Comparison of ENCODE assay signal across 9 cellular contexts in the genomic region with DNA sequence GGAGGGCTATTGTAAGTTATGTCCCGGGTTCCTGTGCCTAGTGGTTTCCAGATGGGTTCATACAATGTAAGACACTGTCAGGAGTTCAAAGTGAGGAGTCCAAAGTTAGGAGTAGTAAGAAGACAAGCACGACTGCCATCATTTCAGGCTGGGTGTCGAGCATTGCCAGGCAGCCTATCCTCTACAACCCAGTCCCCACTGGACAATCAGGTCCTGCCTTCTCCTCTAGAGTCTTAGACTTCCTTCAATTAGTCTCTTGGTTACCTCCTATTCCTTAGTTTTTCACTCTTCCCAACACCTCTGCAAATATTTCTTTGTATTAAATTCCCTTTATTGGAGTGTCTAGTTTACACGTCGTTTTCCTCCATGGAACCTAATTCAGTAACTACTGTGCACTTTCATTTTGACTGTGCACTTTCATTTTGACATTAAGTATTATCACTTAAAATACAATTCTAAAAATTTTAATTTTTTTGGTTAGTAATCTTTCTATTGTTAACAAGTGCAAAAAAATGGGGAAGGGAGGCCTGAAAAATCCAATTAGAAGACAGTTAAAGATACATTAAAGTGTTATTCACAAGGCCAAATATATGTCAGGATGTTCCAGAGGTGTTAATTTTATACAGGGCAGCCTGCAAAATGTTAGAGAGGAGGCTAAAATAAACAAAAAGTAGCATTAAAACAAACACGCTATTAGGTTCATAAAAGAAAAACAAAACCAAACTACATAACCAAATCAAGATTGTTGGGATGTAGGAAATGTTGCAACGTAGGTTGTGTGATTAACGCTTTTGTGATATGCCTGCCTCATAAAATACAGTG.
DNase-seq lines count a peak whose midpoint lies in the region; ATAC-seq and TF ChIP-seq lines count a peak whose summit lies in the region.
"Had no signal": no experiment of that assay in that cellular context is flagged by ENCODE, and none has a peak within 500 bp of the region (broad histone marks: within the 10 kb centered on the region; RNA-seq: fewer than 3 reads in every experiment).

No MANE protein-coding gene starts in this region.

- CTCF ChIA-PET in A673 (lab: Charles Lee) (no interaction called here), Panc1 (lab: Charles Lee) (no interaction called here)

- POLR2A ChIA-PET in A673 (lab: Charles Lee; ENCODE audit: low non-redundant PET) (no interaction called here), Panc1 (lab: Charles Lee) (no interaction called here)

- peaks cover 9% of the 10 kb centered on the region for H3K9me3 ChIP-seq in A673 (ENCODE audit: low read depth, low read length, poor library complexity, severe bottlenecking)
- peaks cover 4% of the 10 kb centered on the region for H3K9me3 ChIP-seq in Panc1 (ENCODE audit: control insufficient read depth, insufficient read depth, low read depth, low read length)

- no peak for TF ChIP-seq CTCF in A673 (conservative IDR thresholded peaks at IDR 0.05; ENCODE audit: low read depth, low read length)
- no peak for TF ChIP-seq CTCF in Panc1 (IDR thresholded peaks at IDR 0.05)

- intact Hi-C loops in A673 (cut with micrococcal nuclease; ENCODE audit: unreplicated experiment) = no loop called here
- intact Hi-C loops in Panc1 (cut with micrococcal nuclease; ENCODE audit: unreplicated experiment) = no loop called here

- peak overlapping the region; percentile 54 for H3K27ac ChIP-seq in A673 (ENCODE audit: low read depth, low read length, poor library complexity, severe bottlenecking)
- H3K27ac ChIP-seq in Panc1 (ENCODE audit: low read length) = peak overlapping the region; percentile 15; the same call in 1 of the 2 replicates
- peak overlapping the region; percentile 24 for H3K27ac ChIP-seq in layer of hippocampus (ENCODE audit: low read depth, low read length)

- in situ Hi-C loops in Panc1 (cut with HindIII; ENCODE audit: low pct_unique_long_range_greater_than_20kb, low sequenced_read_pairs) = no loop called here

- BruUV-seq in A673 (replicated peaks; lab: Mats Ljungman, UMichigan) (no TSS peak), Panc1 (replicated peaks; lab: Mats Ljungman, UMichigan) (no TSS peak)

- H3K4me1 ChIP-seq in A673 (ENCODE audit: insufficient read depth, low read length, poor library complexity, severe bottlenecking) (peaks cover 26% of the 10 kb centered on the region), Panc1 (ENCODE audit: control insufficient read depth, insufficient read depth, low read length) (peaks cover 5% of the 10 kb centered on the region; the same call in 1 of the 2 replicates)

- ATAC-seq in GM19043 (IDR thresholded peaks at IDR 0.05; ENCODE audit: low read depth, unreplicated experiment) (peak; percentile 54), Panc1 (no peak)

- H3K4me3 ChIP-seq in A673 (ENCODE audit: low read depth, low read length, poor library complexity, severe bottlenecking) (no peak overlapping the region), Panc1 (ENCODE audit: low read depth in 2 of 2, low read length in 2 of 2) (no peak overlapping the region)

- H3K27me3 ChIP-seq in A673 (replicated peaks; ENCODE audit: insufficient read depth, low read depth, low read length, poor library complexity) = no peaks in the 10 kb centered on the region
- no peaks in the 10 kb centered on the region for H3K27me3 ChIP-seq in Panc1 (ENCODE audit: control insufficient read depth, insufficient read depth, low read length)
- H3K27me3 ChIP-seq in layer of hippocampus (ENCODE audit: control insufficient read depth, insufficient read depth, low read length) = no peaks in the 10 kb centered on the region

- DNase-seq in A673 (ENCODE audit: low spot score) = no peak
- DNase-seq in Panc1 (ENCODE audit: low read depth, low spot score) = no peak
- DNase-seq in cerebellum (ENCODE audit: low spot score) = no peak
- DNase-seq in superior temporal gyrus (ENCODE audit: extremely low spot score) = no peak
- DNase-seq in Kasumi-1 (lab: John Stamatoyannopoulos, UW) = no peak
- no peak for DNase-seq in HCEC 1CT
- DNase-seq: retina had no signal

- H3K36me3 ChIP-seq in A673 (ENCODE audit: insufficient read depth, low read length, poor library complexity, severe bottlenecking) (peaks cover 67% of the 10 kb centered on the region), Panc1 (ENCODE audit: control insufficient read depth, insufficient read depth, low read length) (peaks cover 33% of the 10 kb centered on the region)
